In the genomic region with DNA sequence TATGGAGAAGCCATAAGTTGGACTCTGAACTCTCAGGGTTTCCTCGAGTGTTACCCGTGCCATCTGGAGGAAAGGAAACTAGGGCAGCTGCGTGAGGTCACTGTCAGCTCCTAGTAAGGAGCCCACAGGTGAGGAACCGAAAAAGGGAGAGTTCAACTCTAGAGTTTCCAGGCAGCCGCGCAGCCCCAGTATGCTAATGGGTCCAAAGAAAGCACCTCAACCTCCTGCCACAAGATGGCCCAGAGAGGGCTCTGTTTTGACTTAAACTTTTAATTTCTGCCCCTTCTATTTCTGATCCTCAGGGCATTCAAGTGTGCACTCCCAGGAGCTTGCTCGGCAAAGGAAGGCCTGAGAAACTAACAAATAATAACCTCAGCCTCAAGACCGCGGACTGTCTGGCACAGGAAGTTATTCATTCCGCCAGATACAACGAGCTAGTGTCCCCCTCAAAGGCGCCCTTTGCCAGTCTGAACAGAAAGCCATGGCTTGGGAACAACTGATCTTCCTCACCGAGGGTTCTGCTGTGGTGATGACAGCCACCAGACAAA, we compare ENCODE assay signal across 8 cellular contexts. TPM values are rescaled to one million over a fixed set of nuclear protein-coding genes. Genes with fewer than 3 reads are reported as not detected.
DNase-seq lines count a peak whose midpoint lies in the region; ATAC-seq, FAIRE-seq and TF ChIP-seq lines count a peak whose summit lies in the region.

No MANE protein-coding gene starts in this region.

- TF ChIP-seq POLR2A in K562 (conservative IDR thresholded peaks at IDR 0.05): no peak
- TF ChIP-seq POLR2A in tibial nerve (IDR thresholded peaks at IDR 0.05): no peak

- CTCF ChIA-PET in K562 (lab: Yijun Ruan, JAX; ENCODE audit: low intra/inter-chr PET ratio): no interaction called here

- no peaks in the 10 kb centered on the region for H3K9me3 ChIP-seq in K562 (replicated peaks; ENCODE audit: control insufficient read depth, insufficient read depth, low read depth, low read length)
- no peaks in the 10 kb centered on the region for H3K9me3 ChIP-seq in lower lobe of right lung
- no peaks in the 10 kb centered on the region for H3K9me3 ChIP-seq in tibial nerve

- H3K9me1 ChIP-seq in K562 (ENCODE audit: control insufficient read depth, insufficient read depth, low read length): no peaks in the 10 kb centered on the region

- POLR2A ChIA-PET in K562 (lab: Yijun Ruan, JAX): interaction anchor here (1.1 to 1.7 kb wide), 5 partner anchors 10 to 178 kb away, joined by 3 to 6 read pairs (median 4); partner anchors contain the start of gene SCARB2

- peak overlapping the region; percentile 0; the same call in 1 of the 2 replicates for H2AFZ ChIP-seq in KMS-11 (ENCODE audit: low read depth)
- H2AFZ ChIP-seq in K562 (ENCODE audit: low read depth, low read length): no peak overlapping the region

- no peaks in the 10 kb centered on the region for H4K20me1 ChIP-seq in KMS-11 (ENCODE audit: insufficient read depth)
- no peaks in the 10 kb centered on the region for H4K20me1 ChIP-seq in K562 (replicated peaks; ENCODE audit: control insufficient read depth, insufficient read depth, low read length)

- H3K27ac ChIP-seq in KMS-11 (peak overlapping the region; percentile 95), K562 (ENCODE audit: extremely low read depth, low read depth, low read length) (no peak overlapping the region), lower lobe of right lung (peak overlapping the region; percentile 71), tibial nerve (peak overlapping the region; percentile 63 to 91 (median 83))

- TF ChIP-seq RAD21 in K562 (CRISPR knock-in tag; conservative IDR thresholded peaks at IDR 0.05 in 1 of 2, IDR thresholded peaks at IDR 0.05 in 1 of 2): no peak

- H3K4me3 ChIP-seq in KMS-11 (IDR thresholded peaks at IDR 0.05; ENCODE audit: insufficient read depth, low read depth, low read length) (no peak overlapping the region), K562 (no peak overlapping the region), lower lobe of right lung (no peak overlapping the region), tibial nerve (peak overlapping the region in 2 of 4 donors; percentile 6 to 20)

- TF ChIP-seq EP300 in K562 (IDR thresholded peaks at IDR 0.05; ENCODE audit: low read length) (no peak), tibial nerve (IDR thresholded peaks at IDR 0.05) (no peak)

- H3K4me2 ChIP-seq in KMS-11 (peak overlapping the region; percentile 91), K562 (ENCODE audit: insufficient read depth, low read length) (no peak overlapping the region)

- H3K36me3 ChIP-seq in KMS-11 (ENCODE audit: insufficient read depth) (peaks cover 4% of the 10 kb centered on the region; the same call in 1 of the 2 replicates), K562 (ENCODE audit: control insufficient read depth, insufficient read depth, low read length) (no peaks in the 10 kb centered on the region), lower lobe of right lung (peaks cover 9% of the 10 kb centered on the region), tibial nerve (peaks cover 0 to 11% (median 0%) of the 10 kb centered on the region in 3 donors)

- H3K27me3 ChIP-seq in KMS-11 (ENCODE audit: insufficient read depth, low read depth) (no peaks in the 10 kb centered on the region), K562 (ENCODE audit: control insufficient read depth in 2 of 2, insufficient read depth in 2 of 2, low read length in 2 of 2) (no peaks in the 10 kb centered on the region), lower lobe of right lung (ENCODE audit: low read depth) (no peaks in the 10 kb centered on the region), tibial nerve (no peaks in the 10 kb centered on the region)

- H3K4me1 ChIP-seq in KMS-11 (ENCODE audit: low read depth, poor library complexity, severe bottlenecking): peaks cover 96% of the 10 kb centered on the region
- H3K4me1 ChIP-seq in K562 (replicated peaks in 1 of 2; ENCODE audit: control insufficient read depth in 2 of 2, insufficient read depth in 2 of 2, low read length in 2 of 2): peaks cover 4 to 18% of the 10 kb centered on the region in 2 experiments; a peak in 4 of 5 replicates
- peaks cover 93% of the 10 kb centered on the region for H3K4me1 ChIP-seq in lower lobe of right lung
- H3K4me1 ChIP-seq in tibial nerve: peaks cover 5 to 85% (median 72%) of the 10 kb centered on the region in 4 donors

- intact Hi-C loops in K562 (cut with micrococcal nuclease): no loop called here
- intact Hi-C loops in lower lobe of right lung (cut with DNase I): no loop called here

- FAIRE-seq in K562 (lab: Jason Lieb, UNC): no peak

- no TSS peak for BruUV-seq in K562 (replicated peaks; lab: Mats Ljungman, UMichigan)

- TF ChIP-seq CTCF in GM13977 (IDR thresholded peaks at IDR 0.05; ENCODE audit: extremely low read depth, insufficient read depth, missing control alignments): peak; percentile 41
- peak; percentile 51; the same call in 1 of the 2 replicates for TF ChIP-seq CTCF in KMS-11 (conservative IDR thresholded peaks at IDR 0.05; ENCODE audit: low read depth, low read length)
- TF ChIP-seq CTCF in K562 (IDR thresholded peaks at IDR 0.05 in 2 of 3, conservative IDR thresholded peaks at IDR 0.05 in 1 of 3; ENCODE audit: insufficient read depth in 2 of 3, low read depth in 1 of 3, low read length in 3 of 3): 0 out of 6 replicates have a peak, but pooled peaks of 1 of the 3 experiments have one; percentile 6
- TF ChIP-seq CTCF in lower lobe of right lung (IDR thresholded peaks at IDR 0.05): no peak
- peak in 1 of 5 experiments; percentile 3 for TF ChIP-seq CTCF in tibial nerve (IDR thresholded peaks at IDR 0.05)

- WGBS in K562 (ENCODE audit: insufficient coverage, low coverage, missing lambda C conversion rate): 85% methylated on average over 13 of the region's 13 CpGs
- 34 to 37% methylated on average over 13 of the region's 13 CpGs for WGBS in tibial nerve, 2 donors

- H3K79me2 ChIP-seq in KMS-11 (ENCODE audit: insufficient read depth, low read depth) (peaks cover 64% of the 10 kb centered on the region), K562 (ENCODE audit: control insufficient read depth, insufficient read depth, low read length) (no peaks in the 10 kb centered on the region)

- in situ Hi-C loops in GM13977 (cut with MboI; ENCODE audit: low pct_unique_long_range_greater_than_20kb, low sequenced_read_pairs, unreplicated experiment) (no loop called here), K562 (cut with MboI) (no loop called here)

- peak; percentile 85 for ATAC-seq in GM21529 (IDR thresholded peaks at IDR 0.05; ENCODE audit: unreplicated experiment)
- peak; percentile 21; the same call in 1 of the 3 replicates for ATAC-seq in K562
- ATAC-seq in lower lobe of right lung: peak; percentile 9 to 22

- DNase-seq in GM13977 (ENCODE audit: low spot score) (peak; percentile 34), K562 (ENCODE audit: extremely low read depth in 1 of 4, low spot score in 3 of 4) (no peak), lower lobe of right lung (no peak), tibial nerve (ENCODE audit: low spot score in 2 of 2) (no peak), DMS79 (lab: John Stamatoyannopoulos, UW) (no peak), NCI-H2227 (lab: John Stamatoyannopoulos, UW; ENCODE audit: unreplicated experiment) (no peak)

- peak overlapping the region; percentile 72 for H3K9ac ChIP-seq in KMS-11
- no peak overlapping the region for H3K9ac ChIP-seq in K562 (ENCODE audit: insufficient read depth in 1 of 2, low read depth in 2 of 2, low read length in 2 of 2)

RNA-seq across cellular contexts. Expression of gene SCARB2, which starts 13.9 kb away (rescaled TPM):
- 31.3 and 49.9 TPM in 2 replicates for total RNA-seq in K562 (2011; cell fraction: chromatin; rRNA removed; ENCODE audit: low replicate concordance)
- total RNA-seq in K562 (2011; cell fraction: nucleolus; rRNA removed): 18.7 and 26.6 TPM in 2 replicates
- total RNA-seq in K562 (2011; cell fraction: nucleoplasm; rRNA removed): 35.0 and 62.6 TPM in 2 replicates
- 17.8 and 17.9 TPM in 2 replicates for total RNA-seq in K562 (2014; rRNA removed)
- 19.3 and 20.0 TPM in 2 replicates for total RNA-seq in K562 (2014; rRNA removed; fragmentation: Illumina TruSeq; extraction: Trizol)
- 25.8 TPM in 2 replicates for total RNA-seq in K562 (2015; rRNA removed; fragmentation: Illumina TruSeq; extraction: Trizol)
- 16.6 and 18.4 TPM in 2 replicates for total RNA-seq in K562 (2021)
- 17.3 and 21.0 TPM in 2 replicates for polyA plus RNA-seq in K562 (2011; rRNA removed)
- polyA plus RNA-seq in K562 (2011; cell fraction: cytosol; rRNA removed): 5.9 and 9.0 TPM in 2 replicates
- 10.3 and 14.5 TPM in 2 replicates for polyA plus RNA-seq in K562 (2011; cell fraction: nucleus; rRNA removed)
- 14.0 and 25.8 TPM in 2 replicates for polyA plus RNA-seq in K562 (2012)
- 16.9 and 18.9 TPM in 2 replicates for polyA plus RNA-seq in K562 (2014; fragmentation: Illumina TruSeq; extraction: Trizol)
- 1 to 10 TPM; 6.1 to 8.8 TPM for polyA plus RNA-seq in K562 (2014; fragmentation: Nextera tagmentation; extraction: Ambion mirVana)
- 10.1 and 14.9 TPM in 2 replicates for polyA plus RNA-seq in K562 (2014; rRNA removed)
- polyA minus RNA-seq in K562 (2011; rRNA and poly(A)+ RNA removed): 47.7 and 52.6 TPM in 2 replicates
- 10.3 and 19.3 TPM in 2 replicates for polyA minus RNA-seq in K562 (2011; cell fraction: cytosol; rRNA and poly(A)+ RNA removed)
- polyA minus RNA-seq in K562 (2011; cell fraction: nucleus; rRNA and poly(A)+ RNA removed): 16.0 and 24.0 TPM in 2 replicates
- total RNA-seq in lower lobe of right lung: 166 TPM
- 100 to 1,000 TPM; 126 to 219 (median 143) TPM for total RNA-seq in tibial nerve

RNA-seq across cellular contexts. Expression of gene NUP54, which starts 51.5 kb away (rescaled TPM):
- total RNA-seq in K562 (2011; cell fraction: chromatin; rRNA removed; ENCODE audit: low replicate concordance): 34.2 and 138 TPM in 2 replicates
- total RNA-seq in K562 (2011; cell fraction: nucleolus; rRNA removed): 17.2 and 22.5 TPM in 2 replicates
- 41.9 and 59.5 TPM in 2 replicates for total RNA-seq in K562 (2011; cell fraction: nucleoplasm; rRNA removed)
- 42.5 and 58.8 TPM in 2 replicates for total RNA-seq in K562 (2014; rRNA removed)
- 94.6 and 113 TPM in 2 replicates for total RNA-seq in K562 (2014; rRNA removed; fragmentation: Illumina TruSeq; extraction: Trizol)
- total RNA-seq in K562 (2015; rRNA removed; fragmentation: Illumina TruSeq; extraction: Trizol): 81.2 and 83.4 TPM in 2 replicates
- total RNA-seq in K562 (2021): 67.7 and 70.2 TPM in 2 replicates
- 89.3 and 115 TPM in 2 replicates for polyA plus RNA-seq in K562 (2011; rRNA removed)
- polyA plus RNA-seq in K562 (2011; cell fraction: cytosol; rRNA removed): 22.1 and 40.7 TPM in 2 replicates
- polyA plus RNA-seq in K562 (2011; cell fraction: nucleus; rRNA removed): 42.9 and 80.8 TPM in 2 replicates
- polyA plus RNA-seq in K562 (2012): 42.6 and 50.8 TPM in 2 replicates
- polyA plus RNA-seq in K562 (2014; fragmentation: Illumina TruSeq; extraction: Trizol): 65.0 and 70.5 TPM in 2 replicates
- polyA plus RNA-seq in K562 (2014; fragmentation: Nextera tagmentation; extraction: Ambion mirVana): 10 to 100 TPM; 29.6 to 43.1 TPM
- polyA plus RNA-seq in K562 (2014; rRNA removed): 55.1 and 57.5 TPM in 2 replicates
- polyA minus RNA-seq in K562 (2011; rRNA and poly(A)+ RNA removed): 215 and 219 TPM in 2 replicates
- 58.7 and 70.0 TPM in 2 replicates for polyA minus RNA-seq in K562 (2011; cell fraction: cytosol; rRNA and poly(A)+ RNA removed)
- 25.0 and 62.5 TPM in 2 replicates for polyA minus RNA-seq in K562 (2011; cell fraction: nucleus; rRNA and poly(A)+ RNA removed)
- total RNA-seq in lower lobe of right lung: 34.5 TPM
- total RNA-seq in tibial nerve: 10 to 100 TPM; 27.5 to 39.6 (median 31.8) TPM

RNA-seq across cellular contexts. Expression of gene FAM47E, which starts 51.8 kb away (rescaled TPM):
- total RNA-seq in K562 (2011; cell fraction: chromatin; rRNA removed; ENCODE audit: low replicate concordance): 1.3 and 1.8 TPM in 2 replicates
- 0.50 and 0.66 TPM in 2 replicates for total RNA-seq in K562 (2011; cell fraction: nucleolus; rRNA removed)
- 1.5 and 5.1 TPM in 2 replicates for total RNA-seq in K562 (2011; cell fraction: nucleoplasm; rRNA removed)
- total RNA-seq in K562 (2014; rRNA removed) (3.6 and 3.7 TPM in 2 replicates), K562 (2014; rRNA removed; fragmentation: Illumina TruSeq; extraction: Trizol) (6.4 and 7.4 TPM in 2 replicates), K562 (2015; rRNA removed; fragmentation: Illumina TruSeq; extraction: Trizol) (12.0 and 15.6 TPM in 2 replicates), K562 (2021) (3.7 and 4.8 TPM in 2 replicates), lower lobe of right lung (6.4 TPM), tibial nerve (1 to 10 TPM in 3 of 4 donors, under 1 TPM in 1; 0.30 to 4.6 (median 1.5) TPM)
- polyA plus RNA-seq in K562 (2011; rRNA removed) (0.38 and 4.8 TPM in 2 replicates), K562 (2014; fragmentation: Illumina TruSeq; extraction: Trizol) (5.5 and 6.9 TPM in 2 replicates), K562 (2014; fragmentation: Nextera tagmentation; extraction: Ambion mirVana) (10 to 100 TPM; 11.8 to 12.4 TPM), K562 (2014; rRNA removed) (5.0 and 5.9 TPM in 2 replicates)
- 1.2 TPM in 1 of 2 replicates, not detected in the other for polyA plus RNA-seq in K562 (2011; cell fraction: cytosol; rRNA removed)
- polyA plus RNA-seq in K562 (2011; cell fraction: nucleus; rRNA removed): 0.07 and 1.3 TPM in 2 replicates
- polyA plus RNA-seq in K562 (2012): 15.5 and 15.6 TPM in 2 replicates
- 0.27 and 3.5 TPM in 2 replicates for polyA minus RNA-seq in K562 (2011; rRNA and poly(A)+ RNA removed)
- polyA minus RNA-seq in K562 (2011; cell fraction: cytosol; rRNA and poly(A)+ RNA removed): 1.0 TPM in 1 of 2 replicates, not detected in the other
- polyA minus RNA-seq in K562 (2011; cell fraction: nucleus; rRNA and poly(A)+ RNA removed): 0.56 and 0.81 TPM in 2 replicates

Comparison
In these comparisons a context has a peak if more than half of its experiments do, and no peak if none do; other contexts are left out.
1. ATAC-seq: peak in every context shown above with its lines; median percentile 85 in GM21529; 21 in K562; 16 in lower lobe of right lung.